In the genomic region with DNA sequence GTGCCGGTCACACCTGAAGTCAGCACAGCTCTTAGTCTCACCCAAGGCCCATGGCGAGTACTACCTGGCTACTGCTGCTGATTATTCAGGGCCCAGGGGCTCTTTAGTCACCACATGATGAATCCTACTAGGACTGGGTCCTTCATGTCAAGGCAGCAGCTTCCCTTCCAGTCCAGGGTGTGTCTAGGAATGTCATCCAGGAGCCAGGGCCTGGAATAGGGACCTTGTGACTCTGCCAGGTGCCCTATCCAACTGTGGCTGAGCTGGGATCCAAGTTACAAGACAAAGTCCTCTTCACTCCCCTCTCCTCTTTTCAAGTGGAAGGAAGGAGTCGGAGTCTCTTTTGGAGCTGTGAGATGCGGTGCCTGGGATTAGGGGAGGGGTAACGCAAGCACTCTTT, we compare ENCODE assay signal across 11 cellular contexts.
"Had no signal": no experiment of that assay in that cellular context is flagged by ENCODE, and none has a peak within 500 bp of the region (broad histone marks: within the 10 kb centered on the region; RNA-seq: fewer than 3 reads in every experiment).

No MANE protein-coding gene starts in this region.

- H3K27ac ChIP-seq: dorsolateral prefrontal cortex, neutrophil, vagina had no signal

- DNase-seq: cortex of kidney; dorsolateral prefrontal cortex; effector CD8-positive, alpha-beta T cell; foreskin melanocyte; immature natural killer cell; naive thymus-derived CD8-positive, alpha-beta T cell; stimulated activated CD4-positive, alpha-beta T cell treated with anti-CD3 and anti-CD28 coated beads, Interleukin-2, amount 100 ng/mL, for 48 hours; stimulated activated naive CD4-positive, alpha-beta T cell treated with Interleukin-2 at 50 U/mL for 16 hours had no signal

- H3K27me3 ChIP-seq: dorsolateral prefrontal cortex, neutrophil, vagina had no signal

- H3K4me3 ChIP-seq: dorsolateral prefrontal cortex, smooth muscle cell, vagina had no signal

- H3K9me3 ChIP-seq: neutrophil, vagina had no signal

- H3K4me1 ChIP-seq: vagina had no signal

- ATAC-seq: naive thymus-derived CD8-positive, alpha-beta T cell had no signal

- H3K36me3 ChIP-seq: neutrophil, vagina had no signal
